Comparison of ENCODE assay signal across 1 cellular context in genomic region chr20:49612127-49612738, GRCh38.
TF ChIP-seq lines count a peak whose summit lies in the region.

No MANE protein-coding gene starts in this region.

TF ChIP-seq in HepG2, 621 proteins besides CTCF, POLR2A, EP300 and RAD21 (continued from another document and continues in another):
- TF ChIP-seq RERE (CRISPR knock-in tag; IDR thresholded peaks at IDR 0.05; ENCODE audit: low read depth) (no peak), ZXDC (CRISPR knock-in tag; IDR thresholded peaks at IDR 0.05) (no peak), GLMP (CRISPR knock-in tag; IDR thresholded peaks at IDR 0.05; ENCODE audit: borderline replicate concordance) (no peak), MATR3 (CRISPR knock-in tag; IDR thresholded peaks at IDR 0.05) (no peak), UBTF (CRISPR knock-in tag; IDR thresholded peaks at IDR 0.05) (peak; percentile 46; the same call in 1 of the 2 replicates), YEATS4 (CRISPR knock-in tag; IDR thresholded peaks at IDR 0.05; ENCODE audit: borderline replicate concordance) (peak; percentile 56; the same call in 1 of the 2 replicates), ZNF274 (CRISPR knock-in tag; IDR thresholded peaks at IDR 0.05) (no peak), IRX3 (CRISPR knock-in tag; IDR thresholded peaks at IDR 0.05; ENCODE audit: borderline replicate concordance, low read depth) (no peak), SIX1 (CRISPR knock-in tag; IDR thresholded peaks at IDR 0.05; ENCODE audit: borderline replicate concordance) (no peak), ZSCAN30 (CRISPR knock-in tag; IDR thresholded peaks at IDR 0.05) (no peak), ZNF331 (CRISPR knock-in tag; IDR thresholded peaks at IDR 0.05) (peak; percentile 31; the same call in 1 of the 2 replicates), ZNF318 (CRISPR knock-in tag; IDR thresholded peaks at IDR 0.05) (no peak), HHEX (CRISPR knock-in tag; IDR thresholded peaks at IDR 0.05) (no peak), GATAD2A (CRISPR knock-in tag; IDR thresholded peaks at IDR 0.05) (no peak), ZNF687 (CRISPR knock-in tag; IDR thresholded peaks at IDR 0.05) (peak; percentile 93), MLX (CRISPR knock-in tag; IDR thresholded peaks at IDR 0.05) (0 out of 2 replicates have a peak, but pooled peaks have one; percentile 38), NR2F1 (CRISPR knock-in tag; IDR thresholded peaks at IDR 0.05) (no peak), CHD4 (IDR thresholded peaks at IDR 0.05; ENCODE audit: borderline replicate concordance, low read length) (0 out of 2 replicates have a peak, but pooled peaks have one; percentile 60), DBP (CRISPR knock-in tag; IDR thresholded peaks at IDR 0.05; ENCODE audit: not compliant biosample characterization) (peak; percentile 74), ZKSCAN5 (CRISPR knock-in tag; IDR thresholded peaks at IDR 0.05) (0 out of 2 replicates have a peak, but pooled peaks have one; percentile 15), SMARCE1 (IDR thresholded peaks at IDR 0.05; ENCODE audit: borderline replicate concordance) (no peak), MED1 (CRISPR knock-in tag; IDR thresholded peaks at IDR 0.05) (peak; percentile 74), ZBTB38 (CRISPR knock-in tag; IDR thresholded peaks at IDR 0.05) (peak; percentile 78), ZNF160 (CRISPR knock-in tag; IDR thresholded peaks at IDR 0.05) (no peak)
